In genomic region chr7:37942934-37943610, GRCh38 we compare ENCODE assay signal across 9 cellular contexts. TPM values are rescaled to one million over a fixed set of nuclear protein-coding genes. Genes with fewer than 3 reads are reported as not detected.
DNase-seq lines count a peak whose midpoint lies in the region; ATAC-seq and TF ChIP-seq lines count a peak whose summit lies in the region.
"Had no signal": no experiment of that assay in that cellular context is flagged by ENCODE, and none has a peak within 500 bp of the region (broad histone marks: within the 10 kb centered on the region; RNA-seq: fewer than 3 reads in every experiment).

No MANE protein-coding gene starts in this region.

- peak overlapping the region in 1 of 2 experiments; percentile 15; a peak in 1 of 4 replicates for H3K4me3 ChIP-seq in Panc1 (ENCODE audit: low read depth in 2 of 2, low read length in 2 of 2)

- no TSS peak for BruUV-seq in Panc1 (replicated peaks; lab: Mats Ljungman, UMichigan)

- H3K27me3 Mint-ChIP-seq in stimulated activated naive CD8-positive, alpha-beta T cell treated with anti-CD3 and anti-CD28 coated beads, Interleukin-15, amount 100 ng/mL, for 72 hours, result no peaks in the 10 kb centered on the region
- no peaks in the 10 kb centered on the region; the same call in 1 of the 2 replicates for H3K27me3 Mint-ChIP-seq in HFFc6 (ENCODE audit: insufficient read depth)

- in situ Hi-C loops in Panc1 (cut with HindIII; ENCODE audit: low pct_unique_long_range_greater_than_20kb, low sequenced_read_pairs), result no loop called here

- peak overlapping the region; percentile 46 for H3K27ac ChIP-seq in Panc1 (ENCODE audit: low read length)
- H3K27ac ChIP-seq: neutrophil had no signal

- peak; percentile 87 for ATAC-seq in Panc1
- no peak for ATAC-seq in stimulated activated naive CD8-positive, alpha-beta T cell treated with anti-CD3 and anti-CD28 coated beads, Interleukin-15, amount 100 ng/mL, for 72 hours

- H3K4me1 Mint-ChIP-seq in stimulated activated naive CD8-positive, alpha-beta T cell treated with anti-CD3 and anti-CD28 coated beads, Interleukin-15, amount 100 ng/mL, for 72 hours, result no peaks in the 10 kb centered on the region
- H3K4me1 Mint-ChIP-seq in HFFc6 (ENCODE audit: low read depth), result no peaks in the 10 kb centered on the region

- no peaks in the 10 kb centered on the region for H3K27me3 ChIP-seq in Panc1 (ENCODE audit: control insufficient read depth, insufficient read depth, low read length)
- H3K27me3 ChIP-seq: neutrophil had no signal

- H3K36me3 Mint-ChIP-seq in HFFc6 (ENCODE audit: low read depth), result no peaks in the 10 kb centered on the region

- H3K9me3 Mint-ChIP-seq in stimulated activated naive CD8-positive, alpha-beta T cell treated with anti-CD3 and anti-CD28 coated beads, Interleukin-15, amount 100 ng/mL, for 72 hours, result peaks cover 0 to 5% of the 10 kb centered on the region in 2 donors
- H3K9me3 Mint-ChIP-seq in HFFc6, result peaks cover 43% of the 10 kb centered on the region

- no peak overlapping the region for H3K4me3 Mint-ChIP-seq in stimulated activated naive CD8-positive, alpha-beta T cell treated with anti-CD3 and anti-CD28 coated beads, Interleukin-15, amount 100 ng/mL, for 72 hours
- H3K4me3 Mint-ChIP-seq in HFFc6, result no peak overlapping the region

- H3K27ac Mint-ChIP-seq in stimulated activated naive CD8-positive, alpha-beta T cell treated with anti-CD3 and anti-CD28 coated beads, Interleukin-15, amount 100 ng/mL, for 72 hours, result no peak overlapping the region
- H3K27ac Mint-ChIP-seq in HFFc6, result no peak overlapping the region

- intact Hi-C loops in Panc1 (cut with micrococcal nuclease; ENCODE audit: unreplicated experiment), result no loop called here

- TF ChIP-seq CTCF in Panc1 (IDR thresholded peaks at IDR 0.05) (no peak), HFFc6 (IDR thresholded peaks at IDR 0.05) (no peak)

- CTCF ChIA-PET in Panc1 (lab: Charles Lee), result interaction anchor here (1.8 kb wide), 1 partner anchor 27 kb away, joined by 8 read pairs; the partner anchor contains the start of gene SFRP4

- POLR2A ChIA-PET in Panc1 (lab: Charles Lee), result no interaction called here

- no peaks in the 10 kb centered on the region for H3K36me3 ChIP-seq in Panc1 (ENCODE audit: control insufficient read depth, insufficient read depth, low read length)
- H3K36me3 ChIP-seq: neutrophil had no signal

- H3K9me3 ChIP-seq in Panc1 (ENCODE audit: control insufficient read depth, insufficient read depth, low read depth, low read length), result no peaks in the 10 kb centered on the region
- H3K9me3 ChIP-seq: neutrophil had no signal

- H3K4me1 ChIP-seq in Panc1 (ENCODE audit: control insufficient read depth, insufficient read depth, low read length), result peaks cover 31% of the 10 kb centered on the region

- DNase-seq in Daoy (ENCODE audit: low read depth) (peak; percentile 73), Panc1 (ENCODE audit: low read depth, low spot score) (peak; percentile 24), globus pallidus (ENCODE audit: low spot score) (peak; percentile 19), occipital lobe (lab: John Stamatoyannopoulos, UW) (peak; percentile 3), NCI-H1436 (lab: John Stamatoyannopoulos, UW) (no peak), HFFc6 (no peak)
- no peak for DNase-seq in activated CD8-positive, alpha-beta memory T cell treated with anti-CD3 and anti-CD28 coated beads, Interleukin-2, amount 50 U/mL, for 4 hours
- no peak for DNase-seq in stimulated activated naive CD8-positive, alpha-beta T cell treated with anti-CD3 and anti-CD28 coated beads, Interleukin-15, amount 100 ng/mL, for 72 hours

RNA-seq across cellular contexts. Expression of gene EPDR1, which starts 22.6 kb away (rescaled TPM):
- 69.0 and 75.9 TPM in 2 replicates for total RNA-seq in Daoy (2014; rRNA removed; shearing (Covaris generic))
- total RNA-seq in Panc1 (2021; ENCODE audit: unreplicated experiment) (86.6 TPM), occipital lobe (16.4 TPM)
- 61.2 TPM for polyA plus RNA-seq in Panc1 (2012; ENCODE audit: insufficient read length)
- total RNA-seq in HFFc6 (2021; fragmentation: NEBNext Ultra II Directional; extraction: Animal tissue kit (Norgen Biotek cat#: 25700)), result not detected

RNA-seq across cellular contexts. Expression of gene SFRP4, which starts 26.5 kb away (rescaled TPM):
- total RNA-seq in Daoy (2014; rRNA removed; shearing (Covaris generic)), result 0.77 and 1.4 TPM in 2 replicates
- total RNA-seq in Panc1 (2021; ENCODE audit: unreplicated experiment) (0.74 TPM), occipital lobe (1.1 TPM)
- 0.23 TPM for polyA plus RNA-seq in Panc1 (2012; ENCODE audit: insufficient read length)
- not detected for total RNA-seq in HFFc6 (2021; fragmentation: NEBNext Ultra II Directional; extraction: Animal tissue kit (Norgen Biotek cat#: 25700))

Comparison
In these comparisons a context has a peak if more than half of its experiments do, and no peak if none do; other contexts are left out.
1. DNase-seq: peak in Daoy (single experiment), Panc1 (single experiment), globus pallidus (single experiment) and occipital lobe (single experiment); none in activated CD8-positive, alpha-beta memory T cell treated with anti-CD3 and anti-CD28 coated beads, Interleukin-2, amount 50 U/mL, for 4 hours (single experiment), NCI-H1436 (single experiment), stimulated activated naive CD8-positive, alpha-beta T cell treated with anti-CD3 and anti-CD28 coated beads, Interleukin-15, amount 100 ng/mL, for 72 hours (0 of 2) and HFFc6 (single experiment).
2. RNA of gene EPDR1, which starts 22.6 kb away (total RNA-seq): 86.6 TPM in Panc1 (single experiment), 69.0 to 75.9 TPM in Daoy and 16.4 TPM in occipital lobe (single experiment); not detected in HFFc6; every median in the first group is over 10 times any median in the second.